ENCODE assay signal across 1 cellular context in the genomic region with DNA sequence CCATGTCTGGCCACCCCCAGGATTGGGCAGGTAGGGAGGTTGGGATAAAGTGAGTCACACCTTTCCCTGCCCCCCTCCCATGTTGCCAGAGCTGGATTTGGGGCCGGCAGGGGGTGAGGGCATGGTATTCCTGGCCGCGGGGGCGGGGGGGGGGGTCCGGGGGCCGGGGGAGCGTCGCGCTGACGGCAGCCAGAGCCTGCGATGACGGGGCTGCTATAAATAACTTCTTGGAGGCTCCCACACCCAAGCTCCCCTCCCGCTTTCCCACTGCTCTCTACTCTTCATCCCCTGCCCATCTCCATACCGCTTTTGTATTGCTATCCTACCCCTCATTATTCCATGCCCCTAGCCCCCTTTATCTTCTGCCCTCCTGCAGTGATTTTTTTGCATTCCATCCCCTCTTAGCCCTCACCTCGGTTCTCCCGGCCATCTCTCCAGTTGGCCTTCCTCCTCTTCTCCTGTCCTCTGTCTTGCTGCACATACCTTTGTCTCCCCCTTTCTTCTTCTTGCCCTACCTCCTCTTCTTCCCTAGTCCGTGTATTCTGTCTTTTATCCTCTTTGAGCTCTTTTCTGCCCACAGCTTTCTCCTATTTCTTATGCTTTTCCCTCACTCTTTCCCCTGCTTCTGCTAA.
TF ChIP-seq lines count a peak whose summit lies in the region.

No MANE protein-coding gene starts in this region.

TF ChIP-seq in HepG2, 621 proteins besides CTCF, POLR2A, EP300 and RAD21:
- TF ChIP-seq, protein P1, sequence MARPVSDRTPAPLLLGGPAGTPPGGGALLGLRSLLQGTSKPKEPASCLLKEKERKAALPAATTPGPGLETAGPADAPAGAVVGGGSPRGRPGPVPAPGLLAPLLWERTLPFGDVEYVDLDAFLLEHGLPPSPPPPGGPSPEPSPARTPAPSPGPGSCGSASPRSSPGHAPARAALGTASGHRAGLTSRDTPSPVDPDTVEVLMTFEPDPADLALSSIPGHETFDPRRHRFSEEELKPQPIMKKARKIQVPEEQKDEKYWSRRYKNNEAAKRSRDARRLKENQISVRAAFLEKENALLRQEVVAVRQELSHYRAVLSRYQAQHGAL (CRISPR knock-in tag; IDR thresholded peaks at IDR 0.05; ENCODE audit: not compliant biosample characterization) = no peak
- no peak for TF ChIP-seq TAF1 (CRISPR knock-in tag; IDR thresholded peaks at IDR 0.05)
- TF ChIP-seq NR2C2 (CRISPR knock-in tag; IDR thresholded peaks at IDR 0.05; ENCODE audit: borderline replicate concordance) = no peak
- TF ChIP-seq ZNF33A (CRISPR knock-in tag; IDR thresholded peaks at IDR 0.05; ENCODE audit: borderline replicate concordance) = no peak
- no peak for TF ChIP-seq JUNB (CRISPR knock-in tag; IDR thresholded peaks at IDR 0.05; ENCODE audit: borderline replicate concordance)
- TF ChIP-seq SIX1 (CRISPR knock-in tag; IDR thresholded peaks at IDR 0.05; ENCODE audit: borderline replicate concordance) = no peak
- TF ChIP-seq CC2D1A (CRISPR knock-in tag; IDR thresholded peaks at IDR 0.05) = no peak
- TF ChIP-seq ZNF264 (CRISPR knock-in tag; IDR thresholded peaks at IDR 0.05) = no peak
- TF ChIP-seq ZNF740 (CRISPR knock-in tag; IDR thresholded peaks at IDR 0.05) = no peak
- TF ChIP-seq HOXD1 (CRISPR knock-in tag; IDR thresholded peaks at IDR 0.05) = no peak
- TF ChIP-seq NFYB (CRISPR knock-in tag; IDR thresholded peaks at IDR 0.05) = no peak
